In the genomic region with DNA sequence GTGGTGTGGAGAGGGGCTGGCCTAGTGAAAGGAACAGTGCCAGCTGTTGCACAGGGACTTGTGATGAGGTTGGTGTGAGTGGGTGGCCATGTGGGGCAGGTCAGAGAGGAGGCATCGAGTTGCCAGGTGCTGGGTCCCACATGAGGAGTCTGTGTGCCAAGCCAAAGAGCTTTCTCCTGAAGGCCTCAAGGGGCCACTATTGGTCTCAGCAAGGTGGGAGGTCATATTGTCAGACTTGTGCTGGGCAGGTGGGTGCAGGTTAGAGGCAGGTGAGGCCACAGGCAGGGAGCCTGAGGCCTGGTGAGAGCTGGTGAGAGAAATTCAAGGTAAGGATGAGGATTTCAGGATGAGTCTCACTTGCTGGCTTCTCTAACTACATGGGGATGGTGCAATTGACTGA, we compare ENCODE assay signal across 1 cellular context.
TF ChIP-seq lines count a peak whose summit lies in the region.

No MANE protein-coding gene starts in this region.

TF ChIP-seq in GM12878, 131 proteins besides CTCF, POLR2A, EP300 and RAD21 (continued from another document):
- TF ChIP-seq, protein P1, sequence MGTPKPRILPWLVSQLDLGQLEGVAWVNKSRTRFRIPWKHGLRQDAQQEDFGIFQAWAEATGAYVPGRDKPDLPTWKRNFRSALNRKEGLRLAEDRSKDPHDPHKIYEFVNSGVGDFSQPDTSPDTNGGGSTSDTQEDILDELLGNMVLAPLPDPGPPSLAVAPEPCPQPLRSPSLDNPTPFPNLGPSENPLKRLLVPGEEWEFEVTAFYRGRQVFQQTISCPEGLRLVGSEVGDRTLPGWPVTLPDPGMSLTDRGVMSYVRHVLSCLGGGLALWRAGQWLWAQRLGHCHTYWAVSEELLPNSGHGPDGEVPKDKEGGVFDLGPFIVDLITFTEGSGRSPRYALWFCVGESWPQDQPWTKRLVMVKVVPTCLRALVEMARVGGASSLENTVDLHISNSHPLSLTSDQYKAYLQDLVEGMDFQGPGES (IDR thresholded peaks at IDR 0.05): no peak
- TF ChIP-seq MYB (IDR thresholded peaks at IDR 0.05; ENCODE audit: borderline replicate concordance, low read depth, low read length): no peak
- TF ChIP-seq FOXM1 (IDR thresholded peaks at IDR 0.05; ENCODE audit: low read depth, low read length): no peak
- TF ChIP-seq MTA2 (IDR thresholded peaks at IDR 0.05; ENCODE audit: low read depth): no peak
- TF ChIP-seq, protein P2, sequence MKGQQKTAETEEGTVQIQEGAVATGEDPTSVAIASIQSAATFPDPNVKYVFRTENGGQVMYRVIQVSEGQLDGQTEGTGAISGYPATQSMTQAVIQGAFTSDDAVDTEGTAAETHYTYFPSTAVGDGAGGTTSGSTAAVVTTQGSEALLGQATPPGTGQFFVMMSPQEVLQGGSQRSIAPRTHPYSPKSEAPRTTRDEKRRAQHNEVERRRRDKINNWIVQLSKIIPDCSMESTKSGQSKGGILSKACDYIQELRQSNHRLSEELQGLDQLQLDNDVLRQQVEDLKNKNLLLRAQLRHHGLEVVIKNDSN (IDR thresholded peaks at IDR 0.05; ENCODE audit: borderline replicate concordance, extremely low read length, insufficient read depth, low read depth, low read length): no peak
